7 cellular contexts compared by ENCODE assay signal in the genomic region with DNA sequence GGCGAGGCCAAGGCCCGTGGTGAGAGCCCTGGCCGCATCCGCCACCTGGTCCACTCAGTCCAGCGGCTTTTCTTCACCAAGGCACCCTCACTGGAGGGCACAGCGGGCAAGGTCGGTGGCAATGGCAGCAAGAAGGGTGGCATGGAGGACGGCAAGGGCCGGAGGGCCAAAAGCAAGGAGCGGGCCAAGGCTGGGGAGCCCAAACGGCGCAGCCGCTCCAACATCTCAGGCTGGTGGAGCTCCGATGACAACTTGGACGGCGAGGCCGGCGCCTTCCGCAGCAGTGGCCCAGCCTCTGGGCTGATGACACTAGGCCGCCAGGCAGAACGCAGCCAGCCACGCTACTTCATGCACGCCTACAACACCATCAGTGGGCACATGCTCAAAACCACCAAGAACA.
"Had no signal": no experiment of that assay in that cellular context is flagged by ENCODE, and none has a peak within 500 bp of the region (broad histone marks: within the 10 kb centered on the region; RNA-seq: fewer than 3 reads in every experiment).

No MANE protein-coding gene starts in this region.

- H3K27ac ChIP-seq: HL-60, KMS-11 had no signal

- ATAC-seq: K562 had no signal

- H3K4me3 ChIP-seq: K562 had no signal

- H3K9ac ChIP-seq: KMS-11 had no signal

- FAIRE-seq: HTR-8/SVneo, K562 had no signal

- H3K4me2 ChIP-seq: KMS-11 had no signal

- DNase-seq: IMR-90, KBM-7, KG1 had no signal
